ENCODE assay signal across 1 cellular context in genomic region chr18:59266876-59267510, GRCh38.
TF ChIP-seq lines count a peak whose summit lies in the region.

No MANE protein-coding gene starts in this region.

TF ChIP-seq in HepG2, 621 proteins besides CTCF, POLR2A, EP300 and RAD21:
- TF ChIP-seq ATF7 (IDR thresholded peaks at IDR 0.05) (0 out of 2 replicates have a peak, but pooled peaks have one; percentile 11), ATF7 (CRISPR knock-in tag; IDR thresholded peaks at IDR 0.05) (no peak), ZNF7 (CRISPR knock-in tag; IDR thresholded peaks at IDR 0.05) (no peak), TOE1 (CRISPR knock-in tag; IDR thresholded peaks at IDR 0.05) (no peak), CC2D1A (CRISPR knock-in tag; IDR thresholded peaks at IDR 0.05) (no peak), CEBPB (IDR thresholded peaks at IDR 0.05; ENCODE audit: borderline replicate concordance, low read depth, low read length) (0 out of 2 replicates have a peak, but pooled peaks have one; percentile 6)
